In genomic region chr7:44143606-44144250, GRCh38 we compare ENCODE assay signal across 29 cellular contexts. TPM values are rescaled to one million over a fixed set of nuclear protein-coding genes. Genes with fewer than 3 reads are reported as not detected.
DNase-seq lines count a peak whose midpoint lies in the region; ATAC-seq and TF ChIP-seq lines count a peak whose summit lies in the region.
"Had no signal": no experiment of that assay in that cellular context is flagged by ENCODE, and none has a peak within 500 bp of the region (broad histone marks: within the 10 kb centered on the region; RNA-seq: fewer than 3 reads in every experiment).

No MANE protein-coding gene starts in this region.

- intact Hi-C loops in left ventricle myocardium superior (cut with micrococcal nuclease): no loop called here
- intact Hi-C loops in upper lobe of right lung (cut with DNase I): no loop called here

- H3K36me3 ChIP-seq in cardiac muscle cell (peaks cover 11% of the 10 kb centered on the region), upper lobe of right lung (no peaks in the 10 kb centered on the region)
- H3K36me3 ChIP-seq: BE2C, esophagus muscularis mucosa, right lobe of liver, thoracic aorta had no signal

- H3K4me1 Mint-ChIP-seq in natural killer cell treated with Interleukin-12 subunit alpha and Interleukin-12 subunit beta and Interleukin-15 and Interleukin-18, amount 100 ng/mL, for 72 hours (ENCODE audit: low read depth in 2 of 2): no peaks in the 10 kb centered on the region

- no peaks in the 10 kb centered on the region for H3K9me3 Mint-ChIP-seq in natural killer cell treated with Interleukin-12 subunit alpha and Interleukin-12 subunit beta and Interleukin-15 and Interleukin-18, amount 100 ng/mL, for 72 hours
- H3K9me3 Mint-ChIP-seq: activated CD4-positive, alpha-beta T cell treated with anti-CD3 and anti-CD28 coated beads, Interleukin-2, amount 10 ng/mL, durations not matched to agents 7 days and 5 days; activated T-cell treated with anti-CD3 and anti-CD28 coated beads, Interleukin-2, amount 50 U/mL, for 4 hours; nephron progenitor cell; WTC11 had no signal

- no peak overlapping the region for H3K4me3 ChIP-seq in cardiac muscle cell
- no peak overlapping the region for H3K4me3 ChIP-seq in coronary artery
- no peak overlapping the region for H3K4me3 ChIP-seq in upper lobe of right lung
- H3K4me3 ChIP-seq: esophagus muscularis mucosa, right lobe of liver, thoracic aorta had no signal

- no peaks in the 10 kb centered on the region for H3K9me3 ChIP-seq in cardiac muscle cell (ENCODE audit: low read depth)
- H3K9me3 ChIP-seq in upper lobe of right lung: no peaks in the 10 kb centered on the region
- H3K9me3 ChIP-seq: BE2C, esophagus muscularis mucosa, right lobe of liver, thoracic aorta had no signal

- H3K27ac ChIP-seq in cardiac muscle cell (peak overlapping the region; percentile 36), coronary artery (no peak overlapping the region), upper lobe of right lung (no peak overlapping the region), RWPE1 (no peak overlapping the region)
- H3K27ac ChIP-seq: esophagus muscularis mucosa, right lobe of liver, thoracic aorta had no signal

- no peaks in the 10 kb centered on the region for H3K36me3 Mint-ChIP-seq in natural killer cell treated with Interleukin-12 subunit alpha and Interleukin-12 subunit beta and Interleukin-15 and Interleukin-18, amount 100 ng/mL, for 72 hours
- H3K36me3 Mint-ChIP-seq: WTC11 had no signal

- no peak overlapping the region for H3K27ac Mint-ChIP-seq in natural killer cell treated with Interleukin-12 subunit alpha and Interleukin-12 subunit beta and Interleukin-15 and Interleukin-18, amount 100 ng/mL, for 72 hours
- H3K27ac Mint-ChIP-seq: activated CD4-positive, alpha-beta T cell treated with anti-CD3 and anti-CD28 coated beads, Interleukin-2, amount 10 ng/mL, durations not matched to agents 7 days and 5 days; nephron progenitor cell; WTC11 had no signal

- H3K27me3 Mint-ChIP-seq in natural killer cell treated with Interleukin-12 subunit alpha and Interleukin-12 subunit beta and Interleukin-15 and Interleukin-18, amount 100 ng/mL, for 72 hours: peaks cover 0 to 6% of the 10 kb centered on the region in 2 donors

- POLR2A ChIA-PET in RWPE1 (lab: Yijun Ruan, JAX; ENCODE audit: low non-redundant PET): no interaction called here

- H3K27me3 ChIP-seq in cardiac muscle cell (no peaks in the 10 kb centered on the region), upper lobe of right lung (peaks cover 13% of the 10 kb centered on the region)
- H3K27me3 ChIP-seq: BE2C, right lobe of liver had no signal

- ATAC-seq in left ventricle myocardium superior (no peak), upper lobe of right lung (no peak)
- no peak for ATAC-seq in natural killer cell treated with Interleukin-12 subunit alpha and Interleukin-12 subunit beta and Interleukin-15 and Interleukin-18, amount 100 ng/mL, for 72 hours
- ATAC-seq: activated T-cell treated with anti-CD3 and anti-CD28 coated beads, Interleukin-2, amount 50 U/mL, for 4 hours; right lobe of liver; stimulated activated naive CD8-positive, alpha-beta T cell treated with anti-CD3 and anti-CD28 coated beads, Interleukin-15, Interleukin-2, amounts not matched to agents 100 U/mL and 50 U/mL, for 24 hours; WTC11 had no signal

- DNase-seq in cardiac muscle cell (ENCODE audit: low read depth in 1 of 2, low spot score in 1 of 2) (no peak), left ventricle myocardium superior (no peak), coronary artery (ENCODE audit: low spot score) (peak; percentile 40), upper lobe of right lung (peak; percentile 29), SW480 (ENCODE audit: low spot score) (no peak), RWPE1 (ENCODE audit: low spot score) (no peak), DMS53 treated with DMSO at 0.1 percent for 48 hours (lab: John Stamatoyannopoulos, UW; ENCODE audit: unreplicated experiment) (no peak)
- DNase-seq in natural killer cell treated with Interleukin-12 subunit alpha and Interleukin-12 subunit beta and Interleukin-15 and Interleukin-18, amount 100 ng/mL, for 72 hours (ENCODE audit: low spot score): peak; percentile 5
- DNase-seq: activated CD4-positive, alpha-beta T cell treated with anti-CD3 and anti-CD28 coated beads, Interleukin-2, amount 10 ng/mL, durations not matched to agents 7 days and 5 days; activated naive CD4-positive, alpha-beta T cell treated with Interleukin-2 at 50 U/mL for 16 hours; activated T-cell treated with anti-CD3 and anti-CD28 coated beads, Interleukin-2, amount 50 U/mL, for 4 hours; BE2C; cortex of kidney; DMS153; NCI-H2171 treated with DMSO at 0.1 percent for 48 hours; NCI-H524; nephron progenitor cell; SHP77; stimulated activated naive CD8-positive, alpha-beta T cell treated with anti-CD3 and anti-CD28 coated beads, Interleukin-15, Interleukin-2, amounts not matched to agents 100 U/mL and 50 U/mL, for 24 hours; SW 1271; T1000 had no signal

- CTCF ChIA-PET in RWPE1 (lab: Yijun Ruan, JAX): no interaction called here

- H3K4me3 Mint-ChIP-seq in natural killer cell treated with Interleukin-12 subunit alpha and Interleukin-12 subunit beta and Interleukin-15 and Interleukin-18, amount 100 ng/mL, for 72 hours: no peak overlapping the region
- H3K4me3 Mint-ChIP-seq: activated CD4-positive, alpha-beta T cell treated with anti-CD3 and anti-CD28 coated beads, Interleukin-2, amount 10 ng/mL, durations not matched to agents 7 days and 5 days; activated T-cell treated with anti-CD3 and anti-CD28 coated beads, Interleukin-2, amount 50 U/mL, for 4 hours; nephron progenitor cell; WTC11 had no signal

- no peak for TF ChIP-seq CTCF in cardiac muscle cell (IDR thresholded peaks at IDR 0.05; ENCODE audit: low read depth, low read length)
- no peak for TF ChIP-seq CTCF in coronary artery (IDR thresholded peaks at IDR 0.05)
- no peak for TF ChIP-seq CTCF in upper lobe of right lung (IDR thresholded peaks at IDR 0.05)
- no peak for TF ChIP-seq CTCF in RWPE1 (conservative IDR thresholded peaks at IDR 0.05; ENCODE audit: low read depth)

- peaks cover 45% of the 10 kb centered on the region for H3K4me1 ChIP-seq in cardiac muscle cell (ENCODE audit: low read depth)
- peaks cover 6% of the 10 kb centered on the region for H3K4me1 ChIP-seq in upper lobe of right lung
- H3K4me1 ChIP-seq: right lobe of liver had no signal

RNA-seq across cellular contexts. Expression of gene MYL7, which starts 2.6 kb away (rescaled TPM):
- 9,288 and 26,089 TPM in 2 replicates for total RNA-seq in cardiac muscle cell
- polyA plus RNA-seq in cardiac muscle cell: 8,361 and 20,231 TPM in 2 replicates
- total RNA-seq in left ventricle myocardium superior: 2,865 TPM
- total RNA-seq in natural killer cell treated with Interleukin-12 subunit alpha and Interleukin-12 subunit beta and Interleukin-15 and Interleukin-18, amount 100 ng/mL, for 72 hours: not detected
- total RNA-seq in upper lobe of right lung: 3.1 TPM
- total RNA-seq: A673; activated CD4-positive, alpha-beta T cell treated with anti-CD3 and anti-CD28 coated beads, Interleukin-2, amount 10 ng/mL, durations not matched to agents 7 days and 5 days; bronchial epithelial cell; esophagus muscularis mucosa; liver; thoracic aorta had no signal
- polyA plus RNA-seq: liver had no signal

RNA-seq across cellular contexts. Expression of gene POLD2, which starts 20.4 kb away (rescaled TPM):
- 123 and 133 TPM in 2 replicates for total RNA-seq in cardiac muscle cell
- polyA plus RNA-seq in cardiac muscle cell: 194 and 198 TPM in 2 replicates
- 92.9 TPM for total RNA-seq in left ventricle myocardium superior
- total RNA-seq in natural killer cell treated with Interleukin-12 subunit alpha and Interleukin-12 subunit beta and Interleukin-15 and Interleukin-18, amount 100 ng/mL, for 72 hours: 100 to 1,000 TPM; 101 to 229 TPM
- 60.2 TPM for total RNA-seq in upper lobe of right lung

RNA-seq across cellular contexts. Expression of gene AEBP1, which starts 39.6 kb away (rescaled TPM):
- 60.8 and 94.1 TPM in 2 replicates for total RNA-seq in cardiac muscle cell
- polyA plus RNA-seq in cardiac muscle cell: 96.0 and 107 TPM in 2 replicates
- total RNA-seq in left ventricle myocardium superior: 18.4 TPM
- 1 to 10 TPM; 1.0 to 2.4 TPM for total RNA-seq in natural killer cell treated with Interleukin-12 subunit alpha and Interleukin-12 subunit beta and Interleukin-15 and Interleukin-18, amount 100 ng/mL, for 72 hours
- 272 TPM for total RNA-seq in upper lobe of right lung

RNA-seq across cellular contexts. Expression of gene GCK, which starts 45.5 kb away (rescaled TPM):
- total RNA-seq in cardiac muscle cell: 19.1 and 46.4 TPM in 2 replicates
- polyA plus RNA-seq in cardiac muscle cell: 26.7 and 62.9 TPM in 2 replicates
- 1.4 TPM for total RNA-seq in left ventricle myocardium superior
- total RNA-seq in natural killer cell treated with Interleukin-12 subunit alpha and Interleukin-12 subunit beta and Interleukin-15 and Interleukin-18, amount 100 ng/mL, for 72 hours: under 1 TPM in 1 of 2 donors, not detected in 1; 0.24 TPM
- 0.23 TPM for total RNA-seq in upper lobe of right lung
- total RNA-seq: A673; activated CD4-positive, alpha-beta T cell treated with anti-CD3 and anti-CD28 coated beads, Interleukin-2, amount 10 ng/mL, durations not matched to agents 7 days and 5 days; G401 had no signal

RNA-seq across cellular contexts. Expression of gene YKT6, which starts 57.0 kb away (rescaled TPM):
- 59.8 and 92.9 TPM in 2 replicates for total RNA-seq in cardiac muscle cell
- polyA plus RNA-seq in cardiac muscle cell: 76.2 and 105 TPM in 2 replicates
- total RNA-seq in left ventricle myocardium superior: 58.4 TPM
- total RNA-seq in natural killer cell treated with Interleukin-12 subunit alpha and Interleukin-12 subunit beta and Interleukin-15 and Interleukin-18, amount 100 ng/mL, for 72 hours: 10 to 100 TPM; 93.1 to 99.3 TPM
- 54.7 TPM for total RNA-seq in upper lobe of right lung

Comparison
In these comparisons a context has a peak if more than half of its experiments do, and no peak if none do; other contexts are left out.
1. DNase-seq: peak in coronary artery (single experiment), natural killer cell treated with Interleukin-12 subunit alpha and Interleukin-12 subunit beta and Interleukin-15 and Interleukin-18, amount 100 ng/mL, for 72 hours (single experiment) and upper lobe of right lung (single experiment); none in cardiac muscle cell (0 of 2), left ventricle myocardium superior (single experiment), SW480 (single experiment), RWPE1 (single experiment) and DMS53 treated with DMSO at 0.1 percent for 48 hours (single experiment).
2. RNA of gene MYL7, which starts 2.6 kb away (total RNA-seq): 9,288 to 26,089 TPM in cardiac muscle cell and 2,865 TPM in left ventricle myocardium superior (single experiment); 3.1 TPM in upper lobe of right lung (single experiment) and not detected in natural killer cell treated with Interleukin-12 subunit alpha and Interleukin-12 subunit beta and Interleukin-15 and Interleukin-18, amount 100 ng/mL, for 72 hours; every median in the first group is over 100 times any median in the second.